Comparison of ENCODE assay signal across 8 cellular contexts in genomic region chr19:47225746-47226425, GRCh38. TPM values are rescaled to one million over a fixed set of nuclear protein-coding genes. Genes with fewer than 3 reads are reported as not detected.
DNase-seq lines count a peak whose midpoint lies in the region; ATAC-seq and TF ChIP-seq lines count a peak whose summit lies in the region.

No MANE protein-coding gene starts in this region.

- H3K27ac ChIP-seq in SJCRH30: peak overlapping the region; percentile 82
- H3K27ac ChIP-seq in gastroesophageal sphincter: peak overlapping the region; percentile 100
- peak overlapping the region; percentile 95 for H3K27ac ChIP-seq in neutrophil

- no peaks in the 10 kb centered on the region for H3K4me1 Mint-ChIP-seq in Calu3 (ENCODE audit: low read depth, unreplicated experiment)

- DNase-seq in Calu3 (peak; percentile 92), LNCaP clone FGC (ENCODE audit: low read depth) (no peak), SJCRH30 (peak; percentile 85 to 92), stromal cell of bone marrow (ENCODE audit: low read depth) (peak; percentile 74)
- peak; percentile 84 for DNase-seq in activated naive CD4-positive, alpha-beta T cell treated with Interleukin-2 at 50 U/mL for 16 hours

- H3K9me3 ChIP-seq in SJCRH30 (replicated peaks): no peaks in the 10 kb centered on the region
- H3K9me3 ChIP-seq in gastroesophageal sphincter: no peaks in the 10 kb centered on the region
- H3K9me3 ChIP-seq in neutrophil: no peaks in the 10 kb centered on the region

- peak overlapping the region; percentile 87 for H3K27ac Mint-ChIP-seq in Calu3 (ENCODE audit: unreplicated experiment)

- H3K4me3 ChIP-seq in LNCaP clone FGC (ENCODE audit: low read depth, low read length): peak overlapping the region; percentile 49
- H3K4me3 ChIP-seq in SJCRH30: peak overlapping the region; percentile 60
- peak overlapping the region; percentile 79 to 99 for H3K4me3 ChIP-seq in gastroesophageal sphincter
- H3K4me3 ChIP-seq in neutrophil (ENCODE audit: low read depth in 1 of 2, low read length in 1 of 2): peak overlapping the region; percentile 92 to 100

- no peak for TF ChIP-seq EP300 in gastroesophageal sphincter (IDR thresholded peaks at IDR 0.05)

- no peaks in the 10 kb centered on the region for H3K27me3 Mint-ChIP-seq in Calu3 (ENCODE audit: unreplicated experiment)

- H3K36me3 ChIP-seq in SJCRH30: no peaks in the 10 kb centered on the region
- H3K36me3 ChIP-seq in gastroesophageal sphincter: peaks cover 0 to 24% of the 10 kb centered on the region in 2 donors
- H3K36me3 ChIP-seq in neutrophil: peaks cover 25% of the 10 kb centered on the region

- H3K27me3 ChIP-seq in SJCRH30: peaks cover 8% of the 10 kb centered on the region; the same call in 1 of the 2 replicates
- H3K27me3 ChIP-seq in gastroesophageal sphincter: no peaks in the 10 kb centered on the region
- peaks cover 20% of the 10 kb centered on the region for H3K27me3 ChIP-seq in neutrophil

- TF ChIP-seq POLR2A in gastroesophageal sphincter (IDR thresholded peaks at IDR 0.05): peak; percentile 100

- peaks cover 14% of the 10 kb centered on the region; the same call in 1 of the 2 replicates for H3K4me1 ChIP-seq in SJCRH30
- peaks cover 0 to 57% (median 3%) of the 10 kb centered on the region in 3 donors for H3K4me1 ChIP-seq in gastroesophageal sphincter
- peaks cover 41 to 50% of the 10 kb centered on the region in 2 experiments for H3K4me1 ChIP-seq in neutrophil (ENCODE audit: control insufficient read depth in 1 of 2, insufficient read depth in 1 of 2, low read depth in 1 of 2, low read length in 1 of 2)

- peak; percentile 37 for ATAC-seq in GM21528 (IDR thresholded peaks at IDR 0.05; ENCODE audit: low FRiP score, unreplicated experiment)
- ATAC-seq in gastroesophageal sphincter: peak; percentile 74

- intact Hi-C loops in Calu3 (cut with micrococcal nuclease; ENCODE audit: unreplicated experiment): no loop called here

- TF ChIP-seq CTCF in Calu3 (IDR thresholded peaks at IDR 0.05; ENCODE audit: unreplicated experiment) (peak; percentile 64), LNCaP clone FGC (IDR thresholded peaks at IDR 0.05; ENCODE audit: control insufficient read depth, extremely low read depth, insufficient read depth) (peak; percentile 32), gastroesophageal sphincter (IDR thresholded peaks at IDR 0.05) (peak in 3 of 4 experiments; percentile 65 to 67 (median 66)), neutrophil (IDR thresholded peaks at IDR 0.05) (peak; percentile 49)

- H3K4me3 Mint-ChIP-seq in Calu3 (ENCODE audit: low read depth, unreplicated experiment): no peak overlapping the region

- peaks cover 27% of the 10 kb centered on the region for H3K36me3 Mint-ChIP-seq in Calu3 (ENCODE audit: insufficient read depth, unreplicated experiment)

- no TSS peak for BruUV-seq in Calu3 (replicated peaks; lab: Mats Ljungman, UMichigan)

- WGBS in gastroesophageal sphincter (ENCODE audit: low coverage in 1 of 2), 2 donors: 6 to 13% methylated on average over 2 to 8 of the region's 59 CpGs

- H3K9me3 Mint-ChIP-seq in Calu3 (ENCODE audit: low read depth, unreplicated experiment): no peaks in the 10 kb centered on the region

- CTCF ChIA-PET in Calu3 (lab: Charles Lee): interaction anchor here (0.5 to 2.0 kb wide), 6 partner anchors 10 to 202 kb away, joined by 4 to 31 read pairs (median 7); no protein-coding TSS in a partner anchor

RNA-seq across cellular contexts. Expression of gene BBC3, which starts 5.1 kb away (rescaled TPM):
- 8.6 and 9.8 TPM in 2 replicates for total RNA-seq in Calu3 (2022)
- 1.7 and 2.3 TPM in 2 replicates for total RNA-seq in SJCRH30 (2014; rRNA removed; shearing (Covaris generic))
- total RNA-seq in gastroesophageal sphincter: 10 to 100 TPM in 2 of 4 donors, 1 to 10 TPM in 2; 3.6 to 11.4 (median 10.2) TPM

RNA-seq across cellular contexts. Expression of gene CCDC9, which starts 30.4 kb away (rescaled TPM):
- 38.2 and 39.1 TPM in 2 replicates for total RNA-seq in Calu3 (2022)
- total RNA-seq in SJCRH30 (2014; rRNA removed; shearing (Covaris generic)): 7.2 and 10.7 TPM in 2 replicates
- 10 to 100 TPM; 17.3 to 36.9 (median 28.5) TPM for total RNA-seq in gastroesophageal sphincter

RNA-seq across cellular contexts. Expression of gene INAFM1, which starts 48.8 kb away (rescaled TPM):
- total RNA-seq in Calu3 (2022) (12.9 and 13.9 TPM in 2 replicates), gastroesophageal sphincter (10 to 100 TPM in 2 of 4 donors, 1 to 10 TPM in 2; 5.0 to 14.7 (median 11.7) TPM)
- total RNA-seq in SJCRH30 (2014; rRNA removed; shearing (Covaris generic)): 1.4 and 2.4 TPM in 2 replicates
